ENCODE assay signal across 8 cellular contexts in genomic region chr19:10695401-10696398, GRCh38. TPM values are rescaled to one million over a fixed set of nuclear protein-coding genes. Genes with fewer than 3 reads are reported as not detected.
DNase-seq lines count a peak whose midpoint lies in the region; ATAC-seq and TF ChIP-seq lines count a peak whose summit lies in the region.

No MANE protein-coding gene starts in this region.

- peaks cover 36% of the 10 kb centered on the region for H3K27me3 Mint-ChIP-seq in neural crest cell (ENCODE audit: low read depth)

- H3K9ac ChIP-seq in MM.1S (ENCODE audit: low read length) = no peak overlapping the region

- no peaks in the 10 kb centered on the region for H3K79me2 ChIP-seq in MM.1S (ENCODE audit: low read length)

- peak; percentile 96 for DNase-seq in MM.1S
- DNase-seq in SHP77 treated with DMSO at 0.1 percent for 48 hours (lab: John Stamatoyannopoulos, UW) = peak; percentile 91
- DNase-seq in activated effector memory CD4-positive, alpha-beta T cell treated with Interleukin-2 at 50 U/mL for 16 hours = peak; percentile 81
- peak; percentile 90 for DNase-seq in fibroblast of the aortic adventitia (ENCODE audit: low read depth)
- DNase-seq in neural crest cell (ENCODE audit: low read depth, low spot score) = peak; percentile 93
- DNase-seq in stimulated activated naive CD8-positive, alpha-beta T cell treated with anti-CD3 and anti-CD28 coated beads, Interleukin-15, Interleukin-2, amounts not matched to agents 100 U/mL and 50 U/mL, for 24 hours = peak; percentile 92

- H3K9me2 ChIP-seq in MM.1S (replicated peaks; ENCODE audit: insufficient read depth, low read length) = no peaks in the 10 kb centered on the region

- H3K27ac Mint-ChIP-seq in neural crest cell (ENCODE audit: unreplicated experiment) = peak overlapping the region; percentile 73

- H3K36me3 ChIP-seq in MM.1S (replicated peaks; ENCODE audit: insufficient read depth, low read length) = no peaks in the 10 kb centered on the region

- no peaks in the 10 kb centered on the region for H3K9me3 Mint-ChIP-seq in neural crest cell

- H3K27ac ChIP-seq in C4-2B = peak overlapping the region; percentile 4; the same call in 1 of the 2 replicates
- H3K27ac ChIP-seq in MM.1S (ENCODE audit: low read length) = no peak overlapping the region

- peaks cover 14% of the 10 kb centered on the region for H3F3A ChIP-seq in MM.1S (ENCODE audit: insufficient read depth, low read length)

- H3K36me3 Mint-ChIP-seq in neural crest cell (ENCODE audit: low read depth) = peaks cover 16% of the 10 kb centered on the region

- ATAC-seq in GM21515 (IDR thresholded peaks at IDR 0.05; ENCODE audit: unreplicated experiment) = peak; percentile 74
- ATAC-seq in stimulated activated naive CD8-positive, alpha-beta T cell treated with anti-CD3 and anti-CD28 coated beads, Interleukin-15, Interleukin-2, amounts not matched to agents 100 U/mL and 50 U/mL, for 24 hours = peak; percentile 97

- H2AFZ ChIP-seq in MM.1S (ENCODE audit: low read length) = no peak overlapping the region

- H3K4me3 Mint-ChIP-seq in neural crest cell = peak overlapping the region; percentile 87

- peaks cover 9% of the 10 kb centered on the region for H3K27me3 ChIP-seq in MM.1S (replicated peaks; ENCODE audit: insufficient read depth, low read length)

- TF ChIP-seq CTCF in C4-2B (conservative IDR thresholded peaks at IDR 0.05) (no peak), MM.1S (IDR thresholded peaks at IDR 0.05; ENCODE audit: low read length) (no peak), fibroblast of the aortic adventitia (IDR thresholded peaks at IDR 0.05; ENCODE audit: insufficient read depth, low read length) (no peak), neural crest cell (conservative IDR thresholded peaks at IDR 0.05) (no peak)

- peaks cover 33% of the 10 kb centered on the region for H3K4me1 Mint-ChIP-seq in neural crest cell

- H3K4me3 ChIP-seq in MM.1S (ENCODE audit: low read length) (peak overlapping the region; percentile 30), fibroblast of the aortic adventitia (ENCODE audit: low read depth, low read length) (peak overlapping the region; percentile 25)

- peaks cover 3% of the 10 kb centered on the region; the same call in 1 of the 2 replicates for H4K20me1 ChIP-seq in MM.1S (ENCODE audit: insufficient read depth, low read length)

- peak overlapping the region; percentile 61 for H3K4me2 ChIP-seq in MM.1S (ENCODE audit: low read depth, low read length)

- no peaks in the 10 kb centered on the region for H3K9me3 ChIP-seq in MM.1S (replicated peaks; ENCODE audit: insufficient read depth, low read length)

- no peaks in the 10 kb centered on the region for H3K4me1 ChIP-seq in MM.1S (ENCODE audit: low read length)

RNA-seq across cellular contexts. Expression of gene QTRT1, which starts 5.5 kb away (rescaled TPM):
- total RNA-seq in fibroblast of the aortic adventitia (ENCODE audit: low replicate concordance) = 17.7 and 21.1 TPM in 2 replicates
- total RNA-seq in neural crest cell = 74.0 and 85.0 TPM in 2 replicates

RNA-seq across cellular contexts. Expression of gene DNM2, which starts 22.2 kb away (rescaled TPM):
- total RNA-seq in fibroblast of the aortic adventitia (ENCODE audit: low replicate concordance) = 44.6 and 83.2 TPM in 2 replicates
- total RNA-seq in neural crest cell = 117 TPM in 2 replicates

RNA-seq across cellular contexts. Expression of gene ILF3, which starts 41.6 kb away (rescaled TPM):
- total RNA-seq in fibroblast of the aortic adventitia (ENCODE audit: low replicate concordance) = 68.3 and 119 TPM in 2 replicates
- 848 and 861 TPM in 2 replicates for total RNA-seq in neural crest cell
